Comparison of ENCODE assay signal across 1 cellular context in genomic region chr6:71698698-71699097, GRCh38.
A peak's percentile ranks its signal among the peaks of the same experiment; 100 is the strongest.
TF ChIP-seq lines count a peak whose summit lies in the region.

No MANE protein-coding gene starts in this region.

TF ChIP-seq in HepG2, 621 proteins besides CTCF, POLR2A, EP300 and RAD21 (continued from another document):
- TF ChIP-seq ZNF335 (CRISPR knock-in tag; IDR thresholded peaks at IDR 0.05) (no peak), RAD51 (IDR thresholded peaks at IDR 0.05; ENCODE audit: borderline replicate concordance) (peak; percentile 88), FOXM1 (CRISPR knock-in tag; IDR thresholded peaks at IDR 0.05) (no peak), ZNF317 (CRISPR knock-in tag; IDR thresholded peaks at IDR 0.05) (peak; percentile 73; the same call in 1 of the 2 replicates)
